ENCODE assay signal across 9 cellular contexts in genomic region chr19:42303101-42303464, GRCh38. TPM values are rescaled to one million over a fixed set of nuclear protein-coding genes. Genes with fewer than 3 reads are reported as not detected.
DNase-seq lines count a peak whose midpoint lies in the region; ATAC-seq and TF ChIP-seq lines count a peak whose summit lies in the region.
"Had no signal": no experiment of that assay in that cellular context is flagged by ENCODE, and none has a peak within 500 bp of the region (broad histone marks: within the 10 kb centered on the region; RNA-seq: fewer than 3 reads in every experiment).

No MANE protein-coding gene starts in this region.

- peaks cover 33% of the 10 kb centered on the region for H3K4me1 Mint-ChIP-seq in activated CD4-positive, alpha-beta T cell treated with anti-CD3 and anti-CD28 coated beads, Interleukin-2, amount 10 ng/mL, durations not matched to agents 7 days and 5 days

- no peak for TF ChIP-seq CTCF in VCaP (conservative IDR thresholded peaks at IDR 0.05)
- TF ChIP-seq CTCF in foreskin fibroblast (IDR thresholded peaks at IDR 0.05; ENCODE audit: low read depth, low read length), result no peak

- peaks cover 5% of the 10 kb centered on the region for H3K36me3 Mint-ChIP-seq in activated CD4-positive, alpha-beta T cell treated with anti-CD3 and anti-CD28 coated beads, Interleukin-2, amount 10 ng/mL, durations not matched to agents 7 days and 5 days (ENCODE audit: low read depth)

- ATAC-seq in GM18511 (IDR thresholded peaks at IDR 0.05; ENCODE audit: unreplicated experiment), result no peak
- ATAC-seq in HG03135 (IDR thresholded peaks at IDR 0.05; ENCODE audit: unreplicated experiment), result no peak

- H3K27ac Mint-ChIP-seq in activated CD4-positive, alpha-beta T cell treated with anti-CD3 and anti-CD28 coated beads, Interleukin-2, amount 10 ng/mL, durations not matched to agents 7 days and 5 days, result peak overlapping the region; percentile 85

- DNase-seq in activated CD4-positive, alpha-beta T cell treated with anti-CD3 and anti-CD28 coated beads, Interleukin-2, amount 10 ng/mL, durations not matched to agents 7 days and 5 days, result no peak
- DNase-seq in activated CD4-positive, alpha-beta T cell treated with anti-CD3 and anti-CD28 coated beads, Interleukin-2, amount 50 U/mL, for 4 hours, result no peak
- no peak for DNase-seq in foreskin fibroblast
- no peak for DNase-seq in substantia nigra (lab: John Stamatoyannopoulos, UW)
- DNase-seq in activated CD4-positive, alpha-beta T cell treated with anti-CD3 and anti-CD28 coated beads for 48 hours, result no peak

- peak overlapping the region; percentile 85 for H3K27ac ChIP-seq in VCaP
- peak overlapping the region; percentile 70 for H3K27ac ChIP-seq in substantia nigra (ENCODE audit: low read depth, low read length, poor library complexity, severe bottlenecking)

- H3K4me3 Mint-ChIP-seq in activated CD4-positive, alpha-beta T cell treated with anti-CD3 and anti-CD28 coated beads, Interleukin-2, amount 10 ng/mL, durations not matched to agents 7 days and 5 days, result peak overlapping the region; percentile 86

- H3K4me3 ChIP-seq in foreskin fibroblast (ENCODE audit: low read depth in 1 of 2, low read length in 2 of 2), result peak overlapping the region; percentile 70 to 79

- POLR2A ChIA-PET in activated CD4-positive, alpha-beta T cell treated with anti-CD3 and anti-CD28 coated beads, Interleukin-2, amount 10 ng/mL, durations not matched to agents 7 days and 5 days (lab: Charles Lee), result no interaction called here

- H3K9me3 Mint-ChIP-seq in activated CD4-positive, alpha-beta T cell treated with anti-CD3 and anti-CD28 coated beads, Interleukin-2, amount 10 ng/mL, durations not matched to agents 7 days and 5 days, result no peaks in the 10 kb centered on the region

- H3K27me3 Mint-ChIP-seq in activated CD4-positive, alpha-beta T cell treated with anti-CD3 and anti-CD28 coated beads, Interleukin-2, amount 10 ng/mL, durations not matched to agents 7 days and 5 days, result no peaks in the 10 kb centered on the region

- CTCF ChIA-PET in activated CD4-positive, alpha-beta T cell treated with anti-CD3 and anti-CD28 coated beads, Interleukin-2, amount 10 ng/mL, durations not matched to agents 7 days and 5 days (lab: Charles Lee), result interaction anchor here (1.2 to 1.4 kb wide), 2 partner anchors 14 to 23 kb away, joined by 3 to 5 read pairs; no protein-coding TSS in a partner anchor

RNA-seq across cellular contexts. Expression of gene PAFAH1B3, which starts 0.7 kb away (rescaled TPM):
- total RNA-seq in activated CD4-positive, alpha-beta T cell treated with anti-CD3 and anti-CD28 coated beads, Interleukin-2, amount 10 ng/mL, durations not matched to agents 7 days and 5 days, result 10 to 100 TPM; 43.5 to 46.6 TPM

RNA-seq across cellular contexts. Expression of gene PRR19, which starts 1.2 kb away (rescaled TPM):
- total RNA-seq in activated CD4-positive, alpha-beta T cell treated with anti-CD3 and anti-CD28 coated beads, Interleukin-2, amount 10 ng/mL, durations not matched to agents 7 days and 5 days, result under 1 TPM; 0.54 to 0.62 TPM

RNA-seq across cellular contexts. Expression of gene TMEM145, which starts 10.0 kb away (rescaled TPM):
- not detected for total RNA-seq in activated CD4-positive, alpha-beta T cell treated with anti-CD3 and anti-CD28 coated beads, Interleukin-2, amount 10 ng/mL, durations not matched to agents 7 days and 5 days
- total RNA-seq: lung microvascular endothelial cell had no signal

RNA-seq across cellular contexts. Expression of gene MEGF8, which starts 22.4 kb away (rescaled TPM):
- total RNA-seq in activated CD4-positive, alpha-beta T cell treated with anti-CD3 and anti-CD28 coated beads, Interleukin-2, amount 10 ng/mL, durations not matched to agents 7 days and 5 days, result 1 to 10 TPM; 3.3 to 3.7 TPM

RNA-seq across cellular contexts. Expression of gene CIC, which starts 34.0 kb away (rescaled TPM):
- 10 to 100 TPM; 69.3 to 81.0 TPM for total RNA-seq in activated CD4-positive, alpha-beta T cell treated with anti-CD3 and anti-CD28 coated beads, Interleukin-2, amount 10 ng/mL, durations not matched to agents 7 days and 5 days
